In the genomic region with DNA sequence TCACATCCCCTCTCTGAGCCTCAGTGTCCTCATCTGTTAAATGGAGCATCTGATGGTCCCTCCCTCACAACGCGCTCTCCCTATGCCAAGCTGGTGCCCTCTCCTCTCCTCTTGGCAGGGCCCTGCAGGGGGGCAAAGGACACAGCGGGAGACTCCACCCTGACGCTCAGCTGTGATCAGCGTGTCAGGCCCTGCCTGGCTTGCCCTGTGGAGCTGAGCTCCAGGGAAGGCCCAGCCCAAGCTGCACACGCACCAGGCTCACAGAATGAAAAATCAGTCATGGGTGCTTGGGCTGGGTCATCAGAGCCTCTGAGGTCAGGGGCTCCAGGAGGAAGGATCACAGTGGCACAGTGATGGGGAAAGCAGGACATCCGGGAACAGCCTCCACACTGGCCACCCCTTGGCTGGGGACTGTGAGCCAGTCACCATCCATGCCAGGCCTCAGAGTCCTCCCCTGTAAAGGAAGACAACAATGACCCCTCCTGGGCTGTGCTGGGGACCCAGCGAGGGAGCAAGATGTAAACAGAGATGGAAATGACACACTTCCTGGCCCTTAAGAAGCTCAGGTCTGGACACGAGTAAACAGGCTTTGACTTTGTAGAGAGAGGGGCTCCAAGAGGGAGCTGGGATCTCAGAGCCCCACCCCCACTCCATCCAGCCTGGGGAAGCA, we compare ENCODE assay signal across 10 cellular contexts. TPM values are rescaled to one million over a fixed set of nuclear protein-coding genes. Genes with fewer than 3 reads are reported as not detected.
DNase-seq lines count a peak whose midpoint lies in the region; ATAC-seq and TF ChIP-seq lines count a peak whose summit lies in the region.
"Had no signal": no experiment of that assay in that cellular context is flagged by ENCODE, and none has a peak within 500 bp of the region (broad histone marks: within the 10 kb centered on the region; RNA-seq: fewer than 3 reads in every experiment).

No MANE protein-coding gene starts in this region.

- no peak for TF ChIP-seq CTCF in WTC11 (IDR thresholded peaks at IDR 0.05)

- POLR2A ChIA-PET in WTC11 (lab: Charles Lee) = interaction anchor here (1.0 kb wide), 2 partner anchors 37 to 68 kb away, joined by 3 to 4 read pairs; a partner anchor contains a TSS
- POLR2A ChIA-PET in activated CD4-positive, alpha-beta T cell treated with anti-CD3 and anti-CD28 coated beads, Interleukin-2, amount 10 ng/mL, durations not matched to agents 7 days and 5 days (lab: Charles Lee) = no interaction called here

- peaks cover 27% of the 10 kb centered on the region for H3K4me1 Mint-ChIP-seq in WTC11
- H3K4me1 Mint-ChIP-seq in activated CD4-positive, alpha-beta T cell treated with anti-CD3 and anti-CD28 coated beads, Interleukin-2, amount 10 ng/mL, durations not matched to agents 7 days and 5 days = no peaks in the 10 kb centered on the region

- H3K27me3 Mint-ChIP-seq in WTC11 (ENCODE audit: low read depth) = no peaks in the 10 kb centered on the region
- H3K27me3 Mint-ChIP-seq in activated CD4-positive, alpha-beta T cell treated with anti-CD3 and anti-CD28 coated beads, Interleukin-2, amount 10 ng/mL, durations not matched to agents 7 days and 5 days = peaks cover 17% of the 10 kb centered on the region

- DNase-seq in EH (ENCODE audit: low read depth) = peak; percentile 32
- no peak for DNase-seq in WTC11 (ENCODE audit: low spot score)
- DNase-seq in left cardiac atrium = no peak
- peak; percentile 71 for DNase-seq in pulmonary artery endothelial cell (ENCODE audit: low read depth, low spot score)
- DNase-seq in activated CD4-positive, alpha-beta T cell treated with anti-CD3 and anti-CD28 coated beads for 48 hours = no peak
- no peak for DNase-seq in activated CD4-positive, alpha-beta T cell treated with anti-CD3 and anti-CD28 coated beads, Interleukin-2, amount 10 ng/mL, durations not matched to agents 7 days and 5 days
- DNase-seq: T-cell had no signal

- intact Hi-C loops in left cardiac atrium (cut with DNase I) = no loop called here

- ATAC-seq in WTC11 (no peak), left cardiac atrium (peak; percentile 41 to 54), GM18498 (IDR thresholded peaks at IDR 0.05; ENCODE audit: unreplicated experiment) (no peak), GM19395 (IDR thresholded peaks at IDR 0.05; ENCODE audit: unreplicated experiment) (no peak)

- H3K9me3 Mint-ChIP-seq in WTC11 = peaks cover 9% of the 10 kb centered on the region
- H3K9me3 Mint-ChIP-seq in activated CD4-positive, alpha-beta T cell treated with anti-CD3 and anti-CD28 coated beads, Interleukin-2, amount 10 ng/mL, durations not matched to agents 7 days and 5 days = no peaks in the 10 kb centered on the region
- H3K9me3 Mint-ChIP-seq: mesothelial cell of epicardium, T-cell had no signal

- no peak overlapping the region for H3K4me3 Mint-ChIP-seq in WTC11
- H3K4me3 Mint-ChIP-seq in activated CD4-positive, alpha-beta T cell treated with anti-CD3 and anti-CD28 coated beads, Interleukin-2, amount 10 ng/mL, durations not matched to agents 7 days and 5 days = no peak overlapping the region
- H3K4me3 Mint-ChIP-seq: mesothelial cell of epicardium, T-cell had no signal

- H3K27ac Mint-ChIP-seq in WTC11 = peak overlapping the region; percentile 45; the same call in 1 of the 2 replicates
- H3K27ac Mint-ChIP-seq in activated CD4-positive, alpha-beta T cell treated with anti-CD3 and anti-CD28 coated beads, Interleukin-2, amount 10 ng/mL, durations not matched to agents 7 days and 5 days = no peak overlapping the region
- H3K27ac Mint-ChIP-seq: mesothelial cell of epicardium, T-cell had no signal

- H3K36me3 Mint-ChIP-seq in WTC11 = no peaks in the 10 kb centered on the region
- no peaks in the 10 kb centered on the region for H3K36me3 Mint-ChIP-seq in activated CD4-positive, alpha-beta T cell treated with anti-CD3 and anti-CD28 coated beads, Interleukin-2, amount 10 ng/mL, durations not matched to agents 7 days and 5 days (ENCODE audit: low read depth)
- H3K36me3 Mint-ChIP-seq: mesothelial cell of epicardium, T-cell had no signal

- CTCF ChIA-PET in WTC11 (lab: Charles Lee) = interaction anchor here (1.5 to 1.7 kb wide), 2 partner anchors 28 to 112 kb away, joined by 5 read pairs; no protein-coding TSS in a partner anchor
- CTCF ChIA-PET in activated CD4-positive, alpha-beta T cell treated with anti-CD3 and anti-CD28 coated beads, Interleukin-2, amount 10 ng/mL, durations not matched to agents 7 days and 5 days (lab: Charles Lee) = interaction anchor here (0.9 to 1.4 kb wide), 3 partner anchors 17 to 23 kb away, joined by 3 to 5 read pairs (median 3); no protein-coding TSS in a partner anchor

TF ChIP-seq in WTC11, 78 proteins besides CTCF, POLR2A, EP300 and RAD21:
- TF ChIP-seq, protein P1, sequence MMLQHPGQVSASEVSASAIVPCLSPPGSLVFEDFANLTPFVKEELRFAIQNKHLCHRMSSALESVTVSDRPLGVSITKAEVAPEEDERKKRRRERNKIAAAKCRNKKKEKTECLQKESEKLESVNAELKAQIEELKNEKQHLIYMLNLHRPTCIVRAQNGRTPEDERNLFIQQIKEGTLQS (CRISPR knock-in tag; conservative IDR thresholded peaks at IDR 0.05) = no peak
- no peak for TF ChIP-seq NR1H2 (CRISPR knock-in tag; IDR thresholded peaks at IDR 0.05)
- TF ChIP-seq, protein P2, sequence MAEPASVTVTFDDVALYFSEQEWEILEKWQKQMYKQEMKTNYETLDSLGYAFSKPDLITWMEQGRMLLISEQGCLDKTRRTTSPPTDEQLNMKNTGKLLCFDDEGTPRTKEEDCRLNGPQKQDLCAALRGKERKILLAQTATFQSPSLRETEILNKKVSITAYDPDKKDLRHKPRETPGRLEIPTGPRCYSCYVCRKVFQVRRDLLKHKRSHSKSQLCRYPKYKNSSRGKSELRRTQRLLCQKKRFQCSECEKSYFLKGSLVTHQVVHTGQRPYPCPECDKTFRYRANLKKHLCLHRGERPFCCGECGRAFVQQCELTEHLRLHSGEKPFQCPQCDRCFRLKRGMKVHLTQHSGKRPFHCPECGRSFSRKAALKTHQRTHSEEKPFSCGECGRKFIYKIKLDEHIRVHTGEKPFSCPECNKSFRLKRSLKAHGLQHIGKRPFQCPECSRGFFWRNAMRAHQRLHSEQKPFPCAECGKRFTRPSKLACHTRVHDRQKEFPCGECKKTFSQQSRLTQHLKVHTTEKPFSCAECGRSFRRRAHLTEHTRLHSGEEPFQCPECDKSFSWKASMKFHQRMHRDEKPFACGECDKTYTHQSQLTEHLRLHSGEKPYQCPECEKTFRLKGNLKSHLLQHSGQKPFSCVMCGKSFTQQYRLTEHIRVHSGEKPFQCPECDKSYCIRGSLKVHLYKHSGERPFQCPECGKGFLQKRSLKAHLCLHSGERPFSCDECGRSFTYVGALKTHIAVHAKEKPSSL (CRISPR knock-in tag; conservative IDR thresholded peaks at IDR 0.05) = no peak

RNA-seq across cellular contexts. Expression of a gene that starts 36.6 kb away (rescaled TPM):
- total RNA-seq in WTC11 (2021) (3,009 to 3,279 TPM (median 3,249 TPM) in 3 replicates), left cardiac atrium (1,000 to 10,000 TPM in 1 of 2 donors, 100 to 1,000 TPM in 1; 796 to 1,078 TPM), pulmonary artery endothelial cell (3,448 and 4,770 TPM in 2 replicates)
- total RNA-seq in activated CD4-positive, alpha-beta T cell treated with anti-CD3 and anti-CD28 coated beads, Interleukin-2, amount 10 ng/mL, durations not matched to agents 7 days and 5 days = 1,000 to 10,000 TPM; 1,621 to 1,780 TPM

RNA-seq across cellular contexts. Expression of a gene that starts 38.0 kb away (rescaled TPM):
- total RNA-seq in WTC11 (2021) (6.8 to 9.2 TPM (median 7.7 TPM) in 3 replicates), left cardiac atrium (10 to 100 TPM; 17.5 to 51.2 TPM), pulmonary artery endothelial cell (53.3 and 69.0 TPM in 2 replicates)
- 1 to 10 TPM in 1 of 2 experiments, under 1 TPM in 1; 0.89 to 1.1 TPM for total RNA-seq in activated CD4-positive, alpha-beta T cell treated with anti-CD3 and anti-CD28 coated beads, Interleukin-2, amount 10 ng/mL, durations not matched to agents 7 days and 5 days

Comparison
In these comparisons a context has a peak if more than half of its experiments do, and no peak if none do; other contexts are left out.
1. DNase-seq: peak in EH (single experiment) and pulmonary artery endothelial cell (single experiment); none in WTC11 (single experiment), left cardiac atrium (single experiment), activated CD4-positive, alpha-beta T cell treated with anti-CD3 and anti-CD28 coated beads for 48 hours (single experiment) and activated CD4-positive, alpha-beta T cell treated with anti-CD3 and anti-CD28 coated beads, Interleukin-2, amount 10 ng/mL, durations not matched to agents 7 days and 5 days (single experiment).
2. ATAC-seq: peak in left cardiac atrium (2 of 2); none in WTC11 (single experiment), GM18498 (single experiment) and GM19395 (single experiment).